Comparison of ENCODE assay signal across 11 cellular contexts in the genomic region with DNA sequence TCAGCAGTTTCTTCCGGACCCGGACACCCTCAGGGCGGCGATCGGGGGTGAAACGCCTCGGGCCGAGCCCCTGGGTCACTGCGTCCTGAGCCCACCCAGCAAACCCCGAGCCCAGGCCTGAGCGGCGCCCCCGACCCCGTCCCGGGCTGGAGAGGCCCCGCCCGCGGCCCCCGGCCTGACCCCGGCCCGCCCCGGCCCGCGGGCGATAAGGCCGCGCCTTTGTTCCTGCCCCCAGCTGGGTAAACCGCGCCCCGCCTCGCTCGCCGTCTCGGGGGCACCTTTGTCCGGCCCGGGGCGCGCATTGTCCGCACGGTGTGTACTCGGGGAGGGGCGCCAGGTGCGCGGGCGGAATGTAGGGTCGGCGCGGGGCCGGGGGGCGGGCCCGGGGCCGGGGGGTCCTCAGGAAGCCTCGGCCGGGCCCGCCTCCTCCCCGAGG. TPM values are rescaled to one million over a fixed set of nuclear protein-coding genes. Genes with fewer than 3 reads are reported as not detected.
A peak's percentile ranks its signal among the peaks of the same experiment; 100 is the strongest.
DNase-seq lines count a peak whose midpoint lies in the region; ATAC-seq, FAIRE-seq and TF ChIP-seq lines count a peak whose summit lies in the region.
"Had no signal": no experiment of that assay in that cellular context is flagged by ENCODE, and none has a peak within 500 bp of the region (broad histone marks: within the 10 kb centered on the region; RNA-seq: fewer than 3 reads in every experiment).

No MANE protein-coding gene starts in this region.

- no peak for FAIRE-seq in HepG2 (lab: Jason Lieb, UNC)
- FAIRE-seq: kidney had no signal

- H3K9me3 ChIP-seq in HepG2 (ENCODE audit: low read length), result no peaks in the 10 kb centered on the region
- H3K9me3 ChIP-seq in vagina, result no peaks in the 10 kb centered on the region

- in situ Hi-C loops in HepG2 (cut with HindIII; ENCODE audit: extremely low pct_ligation_motif_present, low pct_unique_long_range_greater_than_20kb), result no loop called here

- no peaks in the 10 kb centered on the region for H3K9me3 Mint-ChIP-seq in activated naive CD8-positive, alpha-beta T cell treated with anti-CD3 and anti-CD28 coated beads, Interleukin-2, amount 10 ng/mL, durations not matched to agents 7 days and 5 days
- peaks cover 1% of the 10 kb centered on the region for H3K9me3 Mint-ChIP-seq in activated naive CD8-positive, alpha-beta T cell treated with anti-CD3 and anti-CD28 coated beads for 36 hours
- H3K9me3 Mint-ChIP-seq in activated CD8-positive, alpha-beta memory T cell treated with anti-CD3 and anti-CD28 coated beads, Interleukin-2, amount 10 ng/mL, durations not matched to agents 7 days and 5 days (ENCODE audit: low read depth), result no peaks in the 10 kb centered on the region
- H3K9me3 Mint-ChIP-seq: stimulated activated naive CD8-positive, alpha-beta T cell treated with anti-CD3 and anti-CD28 coated beads, Interleukin-15, Interleukin-2, amounts not matched to agents 100 ng/mL and 50 ng/mL, for 24 hours had no signal

- POLR2A ChIA-PET in activated naive CD8-positive, alpha-beta T cell treated with anti-CD3 and anti-CD28 coated beads, Interleukin-2, amount 10 ng/mL, durations not matched to agents 7 days and 5 days (lab: Charles Lee), result no interaction called here
- POLR2A ChIA-PET in HepG2 (lab: Yijun Ruan, JAX), result interaction anchor here (1.0 kb wide), 1 partner anchor 11 kb away, joined by 4 read pairs; a partner anchor contains a TSS

- peaks cover 0 to 21% of the 10 kb centered on the region in 2 experiments; a peak in 4 of 5 replicates for H3K27me3 ChIP-seq in HepG2 (ENCODE audit: control insufficient read depth in 1 of 2, insufficient read depth in 2 of 2, low read length in 2 of 2)
- H3K27me3 ChIP-seq in vagina, result peaks cover 23% of the 10 kb centered on the region

- peak overlapping the region; percentile 43; the same call in 1 of the 2 replicates for H3K9ac ChIP-seq in HepG2 (ENCODE audit: insufficient read depth, low read depth, low read length)

- H3K36me3 ChIP-seq in HepG2 (replicated peaks in 1 of 2; ENCODE audit: control insufficient read depth in 1 of 2, insufficient read depth in 2 of 2, low read length in 2 of 2) (no peaks in the 10 kb centered on the region; a peak in 1 of 5 replicates), vagina (no peaks in the 10 kb centered on the region)

- H3K79me2 ChIP-seq in HepG2 (ENCODE audit: insufficient read depth, low read length), result no peaks in the 10 kb centered on the region

- H2AFZ ChIP-seq in HepG2 (ENCODE audit: low read length), result no peak overlapping the region

- CTCF ChIA-PET in activated CD8-positive, alpha-beta memory T cell treated with anti-CD3 and anti-CD28 coated beads, Interleukin-2, amount 10 ng/mL, durations not matched to agents 7 days and 5 days (lab: Charles Lee), result no interaction called here
- CTCF ChIA-PET in HepG2 (lab: Yijun Ruan, JAX; ENCODE audit: low intra/inter-chr PET ratio, low total read pairs), result no interaction called here

- no TSS peak for BruUV-seq in HepG2 (replicated peaks; lab: Mats Ljungman, UMichigan)

- H3K4me2 ChIP-seq in HepG2 (ENCODE audit: low read depth, low read length), result peak overlapping the region; percentile 66

- intact Hi-C loops in HepG2 (cut with micrococcal nuclease; ENCODE audit: unreplicated experiment) (no loop called here), vagina (cut with DNase I) (no loop called here)

- no peak for ATAC-seq in activated naive CD8-positive, alpha-beta T cell treated with anti-CD3 and anti-CD28 coated beads, Interleukin-2, amount 10 ng/mL, durations not matched to agents 7 days and 5 days (ENCODE audit: low read depth)
- peak; percentile 23 for ATAC-seq in activated CD8-positive, alpha-beta memory T cell treated with anti-CD3 and anti-CD28 coated beads, Interleukin-2, amount 10 ng/mL, durations not matched to agents 7 days and 5 days
- peak; percentile 61 for ATAC-seq in HepG2

- H3K4me1 ChIP-seq in HepG2 (ENCODE audit: insufficient read depth, low read length) (peaks cover 8% of the 10 kb centered on the region), vagina (peaks cover 39% of the 10 kb centered on the region)

- TF ChIP-seq EP300 in HepG2 (IDR thresholded peaks at IDR 0.05; ENCODE audit: low read depth in 2 of 2, low read length in 2 of 2) (no peak), HepG2 (CRISPR knock-in tag; IDR thresholded peaks at IDR 0.05; ENCODE audit: borderline replicate concordance) (no peak)

- H3K4me3 Mint-ChIP-seq in activated naive CD8-positive, alpha-beta T cell treated with anti-CD3 and anti-CD28 coated beads, Interleukin-2, amount 10 ng/mL, durations not matched to agents 7 days and 5 days, result peak overlapping the region; percentile 45
- no peak overlapping the region for H3K4me3 Mint-ChIP-seq in activated naive CD8-positive, alpha-beta T cell treated with anti-CD3 and anti-CD28 coated beads for 36 hours
- no peak overlapping the region for H3K4me3 Mint-ChIP-seq in activated CD8-positive, alpha-beta memory T cell treated with anti-CD3 and anti-CD28 coated beads, Interleukin-2, amount 10 ng/mL, durations not matched to agents 7 days and 5 days

- H3K27ac Mint-ChIP-seq in activated naive CD8-positive, alpha-beta T cell treated with anti-CD3 and anti-CD28 coated beads, Interleukin-2, amount 10 ng/mL, durations not matched to agents 7 days and 5 days, result no peak overlapping the region
- H3K27ac Mint-ChIP-seq in activated naive CD8-positive, alpha-beta T cell treated with anti-CD3 and anti-CD28 coated beads for 36 hours, result no peak overlapping the region
- no peak overlapping the region for H3K27ac Mint-ChIP-seq in activated CD8-positive, alpha-beta memory T cell treated with anti-CD3 and anti-CD28 coated beads, Interleukin-2, amount 10 ng/mL, durations not matched to agents 7 days and 5 days
- H3K27ac Mint-ChIP-seq: stimulated activated naive CD8-positive, alpha-beta T cell treated with anti-CD3 and anti-CD28 coated beads, Interleukin-15, Interleukin-2, amounts not matched to agents 100 ng/mL and 50 ng/mL, for 24 hours had no signal

- peaks cover 17% of the 10 kb centered on the region for H3K4me1 Mint-ChIP-seq in activated naive CD8-positive, alpha-beta T cell treated with anti-CD3 and anti-CD28 coated beads, Interleukin-2, amount 10 ng/mL, durations not matched to agents 7 days and 5 days
- H3K4me1 Mint-ChIP-seq in activated naive CD8-positive, alpha-beta T cell treated with anti-CD3 and anti-CD28 coated beads for 36 hours, result peaks cover 18% of the 10 kb centered on the region
- peaks cover 15% of the 10 kb centered on the region for H3K4me1 Mint-ChIP-seq in activated CD8-positive, alpha-beta memory T cell treated with anti-CD3 and anti-CD28 coated beads, Interleukin-2, amount 10 ng/mL, durations not matched to agents 7 days and 5 days

- H3K36me3 Mint-ChIP-seq in activated naive CD8-positive, alpha-beta T cell treated with anti-CD3 and anti-CD28 coated beads, Interleukin-2, amount 10 ng/mL, durations not matched to agents 7 days and 5 days, result no peaks in the 10 kb centered on the region
- no peaks in the 10 kb centered on the region for H3K36me3 Mint-ChIP-seq in activated naive CD8-positive, alpha-beta T cell treated with anti-CD3 and anti-CD28 coated beads for 36 hours
- peaks cover 3% of the 10 kb centered on the region for H3K36me3 Mint-ChIP-seq in activated CD8-positive, alpha-beta memory T cell treated with anti-CD3 and anti-CD28 coated beads, Interleukin-2, amount 10 ng/mL, durations not matched to agents 7 days and 5 days

- no peak for TF ChIP-seq RAD21 in HepG2 (CRISPR knock-in tag; IDR thresholded peaks at IDR 0.05)

- no peak overlapping the region for H3K27ac ChIP-seq in HepG2 (ENCODE audit: extremely low read length, insufficient read depth, low read length)
- H3K27ac ChIP-seq in vagina, result no peak overlapping the region

- TF ChIP-seq CTCF in HepG2 (CRISPR knock-in tag; IDR thresholded peaks at IDR 0.05) (no peak), vagina (IDR thresholded peaks at IDR 0.05) (no peak)

- H4K20me1 ChIP-seq in HepG2 (ENCODE audit: insufficient read depth, low read length), result no peaks in the 10 kb centered on the region

- TF ChIP-seq POLR2A in HepG2 (IDR thresholded peaks at IDR 0.05; ENCODE audit: insufficient read depth in 1 of 2, low read depth in 2 of 2, low read length in 2 of 2) (no peak), vagina (IDR thresholded peaks at IDR 0.05) (no peak)

- WGBS in HepG2 (ENCODE audit: low lambda C conversion rate), result 4% methylated on average over 11 of the region's 56 CpGs

- H3K4me3 ChIP-seq in HepG2 (replicated peaks in 1 of 3; ENCODE audit: insufficient read depth in 1 of 3, low read depth in 2 of 3, low read length in 3 of 3) (peak overlapping the region; percentile 56 to 69 (median 57); a peak in 5 of 6 replicates), vagina (peak overlapping the region; percentile 32 to 46)

- DNase-seq in activated naive CD8-positive, alpha-beta T cell treated with anti-CD3 and anti-CD28 coated beads, Interleukin-2, amount 10 ng/mL, durations not matched to agents 7 days and 5 days, result no peak
- no peak for DNase-seq in activated naive CD8-positive, alpha-beta T cell treated with anti-CD3 and anti-CD28 coated beads for 36 hours
- no peak for DNase-seq in activated CD8-positive, alpha-beta memory T cell treated with anti-CD3 and anti-CD28 coated beads, Interleukin-2, amount 10 ng/mL, durations not matched to agents 7 days and 5 days
- no peak for DNase-seq in HepG2 (ENCODE audit: low spot score)
- DNase-seq in vagina (ENCODE audit: extremely low spot score in 2 of 2), result no peak
- DNase-seq in stimulated activated CD4-positive, alpha-beta T cell treated with anti-CD3 and anti-CD28 coated beads, Interleukin-1b, Interleukin-23, amount 100 ng/mL, for 48 hours, result no peak
- DNase-seq in DMS 273 (lab: John Stamatoyannopoulos, UW; ENCODE audit: unreplicated experiment), result no peak
- no peak for DNase-seq in kidney glomerular epithelial cell (lab: John Stamatoyannopoulos, UW)
- DNase-seq: IMR-90, kidney had no signal

- peaks cover 82% of the 10 kb centered on the region for H3K27me3 Mint-ChIP-seq in activated naive CD8-positive, alpha-beta T cell treated with anti-CD3 and anti-CD28 coated beads, Interleukin-2, amount 10 ng/mL, durations not matched to agents 7 days and 5 days
- peaks cover 88% of the 10 kb centered on the region for H3K27me3 Mint-ChIP-seq in activated naive CD8-positive, alpha-beta T cell treated with anti-CD3 and anti-CD28 coated beads for 36 hours
- H3K27me3 Mint-ChIP-seq in activated CD8-positive, alpha-beta memory T cell treated with anti-CD3 and anti-CD28 coated beads, Interleukin-2, amount 10 ng/mL, durations not matched to agents 7 days and 5 days, result peaks cover 77% of the 10 kb centered on the region

RNA-seq across cellular contexts. Expression of a gene that starts 10.8 kb away (rescaled TPM):
- total RNA-seq in activated naive CD8-positive, alpha-beta T cell treated with anti-CD3 and anti-CD28 coated beads, Interleukin-2, amount 10 ng/mL, durations not matched to agents 7 days and 5 days, result not detected
- total RNA-seq in activated naive CD8-positive, alpha-beta T cell treated with anti-CD3 and anti-CD28 coated beads for 36 hours, result not detected
- not detected for total RNA-seq in activated CD8-positive, alpha-beta memory T cell treated with anti-CD3 and anti-CD28 coated beads, Interleukin-2, amount 10 ng/mL, durations not matched to agents 7 days and 5 days
- 3.6 and 6.1 TPM in 2 replicates for total RNA-seq in HepG2 (2016; rRNA removed; fragmentation: Illumina TruSeq; extraction: Trizol)
- total RNA-seq in HepG2 (2016; cell fraction: cytosol; rRNA removed; fragmentation: Illumina TruSeq; extraction: Trizol; ENCODE audit: low read depth), result 2.4 and 2.5 TPM in 2 replicates
- 3.4 and 9.7 TPM in 2 replicates for total RNA-seq in HepG2 (2016; cell fraction: insoluble cytoplasmic fraction; rRNA removed; fragmentation: Illumina TruSeq; extraction: Trizol)
- 4.5 and 5.6 TPM in 2 replicates for total RNA-seq in HepG2 (2016; cell fraction: membrane; rRNA removed; fragmentation: Illumina TruSeq; extraction: Trizol)
- 6.7 and 7.4 TPM in 2 replicates for total RNA-seq in HepG2 (2016; cell fraction: nucleus; rRNA removed; fragmentation: Illumina TruSeq; extraction: Trizol)
- 0.91 and 0.94 TPM in 2 replicates for polyA plus RNA-seq in HepG2 (2011; rRNA removed)
- polyA plus RNA-seq in HepG2 (2011; cell fraction: cytosol; rRNA removed), result 0.37 and 1.0 TPM in 2 replicates
- 3.8 and 4.5 TPM in 2 replicates for polyA plus RNA-seq in HepG2 (2011; cell fraction: nucleus; rRNA removed)
- polyA plus RNA-seq in HepG2 (2012), result 1.7 and 2.4 TPM in 2 replicates
- polyA plus RNA-seq in HepG2 (2016; cell fraction: cytosol; fragmentation: Illumina TruSeq; extraction: Trizol; ENCODE audit: low read depth), result 2.2 and 3.2 TPM in 2 replicates
- 6.3 and 6.7 TPM in 2 replicates for polyA plus RNA-seq in HepG2 (2016; cell fraction: insoluble cytoplasmic fraction; fragmentation: Illumina TruSeq; extraction: Trizol; ENCODE audit: low read depth)
- polyA plus RNA-seq in HepG2 (2016; cell fraction: membrane; fragmentation: Illumina TruSeq; extraction: Trizol; ENCODE audit: low read depth), result 4.5 and 4.8 TPM in 2 replicates
- polyA plus RNA-seq in HepG2 (2016; cell fraction: nucleus; fragmentation: Illumina TruSeq; extraction: Trizol; ENCODE audit: insufficient read depth, low read depth), result 16.6 TPM in 2 replicates
- polyA minus RNA-seq in HepG2 (2011; rRNA and poly(A)+ RNA removed; ENCODE audit: low replicate concordance), result 0.98 and 1.5 TPM in 2 replicates
- polyA minus RNA-seq in HepG2 (2011; cell fraction: cytosol; rRNA and poly(A)+ RNA removed), result 0.89 and 1.6 TPM in 2 replicates
- 3.2 and 7.9 TPM in 2 replicates for polyA minus RNA-seq in HepG2 (2011; cell fraction: nucleus; rRNA and poly(A)+ RNA removed)
- total RNA-seq in vagina, result not detected
- total RNA-seq: IMR-90 had no signal
- polyA plus RNA-seq: IMR-90 had no signal

RNA-seq across cellular contexts. Expression of a gene that starts 50.1 kb away (rescaled TPM):
- total RNA-seq in activated naive CD8-positive, alpha-beta T cell treated with anti-CD3 and anti-CD28 coated beads, Interleukin-2, amount 10 ng/mL, durations not matched to agents 7 days and 5 days, result 10 to 100 TPM; 27.2 to 29.8 TPM
- 10 to 100 TPM; 31.5 to 35.4 TPM for total RNA-seq in activated naive CD8-positive, alpha-beta T cell treated with anti-CD3 and anti-CD28 coated beads for 36 hours
- total RNA-seq in activated CD8-positive, alpha-beta memory T cell treated with anti-CD3 and anti-CD28 coated beads, Interleukin-2, amount 10 ng/mL, durations not matched to agents 7 days and 5 days, result 10 to 100 TPM; 31.9 to 35.0 TPM
- 17.3 and 26.2 TPM in 2 replicates for total RNA-seq in HepG2 (2016; rRNA removed; fragmentation: Illumina TruSeq; extraction: Trizol)
- total RNA-seq in HepG2 (2016; cell fraction: cytosol; rRNA removed; fragmentation: Illumina TruSeq; extraction: Trizol; ENCODE audit: low read depth), result 19.4 and 19.6 TPM in 2 replicates
- total RNA-seq in HepG2 (2016; cell fraction: insoluble cytoplasmic fraction; rRNA removed; fragmentation: Illumina TruSeq; extraction: Trizol), result 17.8 and 29.8 TPM in 2 replicates
- total RNA-seq in HepG2 (2016; cell fraction: membrane; rRNA removed; fragmentation: Illumina TruSeq; extraction: Trizol), result 9.5 and 9.7 TPM in 2 replicates
- 38.8 and 47.6 TPM in 2 replicates for total RNA-seq in HepG2 (2016; cell fraction: nucleus; rRNA removed; fragmentation: Illumina TruSeq; extraction: Trizol)
- polyA plus RNA-seq in HepG2 (2011; rRNA removed), result 14.0 and 14.2 TPM in 2 replicates
- 3.9 and 4.6 TPM in 2 replicates for polyA plus RNA-seq in HepG2 (2011; cell fraction: cytosol; rRNA removed)
- polyA plus RNA-seq in HepG2 (2011; cell fraction: nucleus; rRNA removed), result 31.2 and 37.8 TPM in 2 replicates
- 12.8 and 13.3 TPM in 2 replicates for polyA plus RNA-seq in HepG2 (2012)
- 0.77 and 1.1 TPM in 2 replicates for polyA plus RNA-seq in HepG2 (2016; cell fraction: cytosol; fragmentation: Illumina TruSeq; extraction: Trizol; ENCODE audit: low read depth)
- polyA plus RNA-seq in HepG2 (2016; cell fraction: insoluble cytoplasmic fraction; fragmentation: Illumina TruSeq; extraction: Trizol; ENCODE audit: low read depth), result 13.4 and 13.7 TPM in 2 replicates
- 2.3 and 2.8 TPM in 2 replicates for polyA plus RNA-seq in HepG2 (2016; cell fraction: membrane; fragmentation: Illumina TruSeq; extraction: Trizol; ENCODE audit: low read depth)
- polyA plus RNA-seq in HepG2 (2016; cell fraction: nucleus; fragmentation: Illumina TruSeq; extraction: Trizol; ENCODE audit: insufficient read depth, low read depth), result 57.7 and 61.6 TPM in 2 replicates
- 25.8 and 45.7 TPM in 2 replicates for polyA minus RNA-seq in HepG2 (2011; rRNA and poly(A)+ RNA removed; ENCODE audit: low replicate concordance)
- polyA minus RNA-seq in HepG2 (2011; cell fraction: cytosol; rRNA and poly(A)+ RNA removed), result 5.3 and 6.9 TPM in 2 replicates
- polyA minus RNA-seq in HepG2 (2011; cell fraction: nucleus; rRNA and poly(A)+ RNA removed), result 44.3 and 51.8 TPM in 2 replicates
- total RNA-seq in vagina, result 28.5 TPM
